In genomic region chr5:31452314-31452713, GRCh38 we compare ENCODE assay signal across 22 cellular contexts.
"Had no signal": no experiment of that assay in that cellular context is flagged by ENCODE, and none has a peak within 500 bp of the region (broad histone marks: within the 10 kb centered on the region; RNA-seq: fewer than 3 reads in every experiment).

No MANE protein-coding gene starts in this region.

- DNase-seq: Karpas-422, KG1, MM.1S, NCI-H1092 treated with DMSO at 0.1 percent for 48 hours, NCI-H1436, NCI-H187, NCI-H2029, NCI-H2081 treated with DMSO at 0.1 percent for 48 hours, NCI-H2171, NCI-H226, NCI-H446, NCI-H510A, NCI-H524 treated with DMSO at 0.1 percent for 48 hours, NCI-H69, NCI-H774, PC-3, SHP77 had no signal

- ATAC-seq: Panc1, PC-3, SK-N-SH treated with all-trans-retinoic acid at 6 μM for 48 hours had no signal

- H3K27ac ChIP-seq: HL-60, RWPE1 had no signal

- FAIRE-seq: HTR-8/SVneo had no signal
